In genomic region chr20:35697696-35698297, GRCh38 we compare ENCODE assay signal across 9 cellular contexts. TPM values are rescaled to one million over a fixed set of nuclear protein-coding genes. Genes with fewer than 3 reads are reported as not detected.
DNase-seq lines count a peak whose midpoint lies in the region; ATAC-seq, FAIRE-seq and TF ChIP-seq lines count a peak whose summit lies in the region.
"Had no signal": no experiment of that assay in that cellular context is flagged by ENCODE, and none has a peak within 500 bp of the region (broad histone marks: within the 10 kb centered on the region; RNA-seq: fewer than 3 reads in every experiment).

No MANE protein-coding gene starts in this region.

- H3K9ac ChIP-seq in keratinocyte (ENCODE audit: control insufficient read depth, extremely low read depth, insufficient read depth, low read length), result peak overlapping the region; percentile 98

- H3K4me2 ChIP-seq in keratinocyte (ENCODE audit: control insufficient read depth, extremely low read depth, insufficient read depth, low read depth, low read length), result peak overlapping the region; percentile 100

- H3K4me1 ChIP-seq in keratinocyte (ENCODE audit: control insufficient read depth, extremely low read depth, insufficient read depth, low read length) (peaks cover 17% of the 10 kb centered on the region), stomach (peaks cover 22 to 47% (median 34%) of the 10 kb centered on the region in 4 donors)

- no peak for TF ChIP-seq POLR2A in stomach (IDR thresholded peaks at IDR 0.05)

- H2AFZ ChIP-seq in keratinocyte (ENCODE audit: control insufficient read depth, low read length), result peak overlapping the region; percentile 84

- H3K79me2 ChIP-seq in keratinocyte (ENCODE audit: control insufficient read depth, insufficient read depth, low read length), result peaks cover 33% of the 10 kb centered on the region

- H3K27ac ChIP-seq in keratinocyte (ENCODE audit: control insufficient read depth, insufficient read depth, low read length) (no peak overlapping the region), stomach (peak overlapping the region in 1 of 5 donors; percentile 91)
- H3K27ac ChIP-seq: SJSA1 had no signal

- no peak for TF ChIP-seq EP300 in stomach (IDR thresholded peaks at IDR 0.05)

- dilution Hi-C loops in keratinocyte (cut with MboI; ENCODE audit: extremely low pct_ligation_motif_present, low sequenced_read_pairs), result no loop called here

- DNase-seq in activated CD8-positive, alpha-beta memory T cell treated with anti-CD3 and anti-CD28 coated beads for 24 hours, result peak; percentile 49
- DNase-seq in activated CD8-positive, alpha-beta memory T cell treated with anti-CD3 and anti-CD28 coated beads, Interleukin-2, amount 50 U/mL, for 4 hours, result no peak
- peak; percentile 45 for DNase-seq in activated CD8-positive, alpha-beta memory T cell treated with anti-CD3 and anti-CD28 coated beads, Interleukin-2, amount 50 U/mL, for 48 hours
- DNase-seq in keratinocyte (ENCODE audit: low read depth, low spot score) (no peak), stomach (peak; percentile 15), NCI-H226 (no peak), NCI-H1092 treated with DMSO at 0.1 percent for 48 hours (lab: John Stamatoyannopoulos, UW) (no peak)

- ATAC-seq in GM19463 (IDR thresholded peaks at IDR 0.05; ENCODE audit: unreplicated experiment), result no peak

- H3K36me3 ChIP-seq in keratinocyte (ENCODE audit: control insufficient read depth in 2 of 2, extremely low read depth in 1 of 2, insufficient read depth in 2 of 2, low read length in 2 of 2) (peaks cover 13 to 14% of the 10 kb centered on the region in 2 experiments), stomach (peaks cover 13 to 59% (median 55%) of the 10 kb centered on the region in 4 donors)

- H3K27me3 ChIP-seq in keratinocyte (ENCODE audit: control insufficient read depth, extremely low read depth, insufficient read depth, low read length), result no peaks in the 10 kb centered on the region
- H3K27me3 ChIP-seq in stomach, result no peaks in the 10 kb centered on the region
- H3K27me3 ChIP-seq: SJSA1 had no signal

- intact Hi-C loops in stomach (cut with DNase I; ENCODE audit: low total_unique reads), result no loop called here

- no peaks in the 10 kb centered on the region for H3K9me3 ChIP-seq in keratinocyte (ENCODE audit: control insufficient read depth, low read depth, low read length)
- no peaks in the 10 kb centered on the region for H3K9me3 ChIP-seq in stomach
- H3K9me3 ChIP-seq: SJSA1 had no signal

- TF ChIP-seq CTCF in keratinocyte (optimal IDR thresholded peaks at IDR 0.05 in 1 of 3, IDR thresholded peaks at IDR 0.05 in 1 of 3, conservative IDR thresholded peaks at IDR 0.05 in 1 of 3; ENCODE audit: extremely low read depth in 1 of 3, insufficient read depth in 2 of 3, low read length in 3 of 3) (no peak), stomach (IDR thresholded peaks at IDR 0.05) (no peak)

- no peaks in the 10 kb centered on the region for H4K20me1 ChIP-seq in keratinocyte (ENCODE audit: control insufficient read depth, extremely low read depth, insufficient read depth, low read length)

- no peak for FAIRE-seq in keratinocyte (lab: Jason Lieb, UNC)

- H3K4me3 ChIP-seq in keratinocyte (ENCODE audit: control insufficient read depth in 2 of 3, extremely low read depth in 1 of 3, insufficient read depth in 2 of 3, low read depth in 1 of 3, low read length in 3 of 3) (peak overlapping the region; percentile 78 to 90 (median 84)), stomach (peak overlapping the region; percentile 85 to 93 (median 88))

- H3K9me1 ChIP-seq in keratinocyte (ENCODE audit: control insufficient read depth, extremely low read depth, insufficient read depth, low read length), result no peaks in the 10 kb centered on the region

- 59 to 75% (median 68%) methylated on average over 9 of the region's 9 CpGs for WGBS in stomach, 5 donors

RNA-seq across cellular contexts. Expression of gene NFS1, which starts 1.4 kb away (rescaled TPM):
- polyA plus RNA-seq in keratinocyte, result 38.9 to 42.4 TPM (median 39.6 TPM) in 3 replicates
- polyA plus RNA-seq in keratinocyte (2011; ENCODE audit: low read depth), result 5.7 TPM
- polyA plus RNA-seq in keratinocyte (2011; cell fraction: cytosol; rRNA removed), result 44.6 and 44.8 TPM in 2 replicates
- polyA plus RNA-seq in keratinocyte (2011; cell fraction: nucleus; rRNA removed), result 46.2 and 61.7 TPM in 2 replicates
- polyA plus RNA-seq in keratinocyte (2012; ENCODE audit: low replicate concordance), result 19.7 and 25.5 TPM in 2 replicates
- polyA minus RNA-seq in keratinocyte, result 16.9 to 29.3 TPM (median 27.4 TPM) in 3 replicates
- 17.6 TPM for polyA minus RNA-seq in keratinocyte (2011; cell fraction: cytosol; rRNA and poly(A)+ RNA removed)
- 17.2 and 25.4 TPM in 2 replicates for polyA minus RNA-seq in keratinocyte (2011; cell fraction: nucleus; rRNA and poly(A)+ RNA removed)
- total RNA-seq in stomach, result 10 to 100 TPM in 4 of 5 donors, under 1 TPM in 1; 0.58 to 54.2 (median 25.4) TPM
- 10 to 100 TPM; 22.0 to 27.6 (median 22.8) TPM for polyA plus RNA-seq in stomach

RNA-seq across cellular contexts. Expression of gene ROMO1, which starts 1.4 kb away (rescaled TPM):
- polyA plus RNA-seq in keratinocyte (195 to 348 TPM (median 302 TPM) in 3 replicates), stomach (100 to 1,000 TPM; 462 to 651 (median 513) TPM)
- polyA plus RNA-seq in keratinocyte (2011; ENCODE audit: low read depth), result 51.5 TPM
- 199 and 547 TPM in 2 replicates for polyA plus RNA-seq in keratinocyte (2011; cell fraction: cytosol; rRNA removed)
- polyA plus RNA-seq in keratinocyte (2011; cell fraction: nucleus; rRNA removed), result 135 and 162 TPM in 2 replicates
- polyA plus RNA-seq in keratinocyte (2012; ENCODE audit: low replicate concordance), result 374 and 403 TPM in 2 replicates
- 26.7 to 84.6 TPM (median 43.0 TPM) in 3 replicates for polyA minus RNA-seq in keratinocyte
- polyA minus RNA-seq in keratinocyte (2011; cell fraction: cytosol; rRNA and poly(A)+ RNA removed), result 147 TPM
- 25.5 and 29.6 TPM in 2 replicates for polyA minus RNA-seq in keratinocyte (2011; cell fraction: nucleus; rRNA and poly(A)+ RNA removed)
- total RNA-seq in stomach, result 100 to 1,000 TPM; 101 to 629 (median 179) TPM

RNA-seq across cellular contexts. Expression of gene CPNE1, which starts 33.1 kb away (rescaled TPM):
- polyA plus RNA-seq in keratinocyte (95.3 to 171 TPM (median 111 TPM) in 3 replicates), stomach (100 to 1,000 TPM in 2 of 3 donors, 10 to 100 TPM in 1; 83.6 to 137 (median 117) TPM)
- 79.5 TPM for polyA plus RNA-seq in keratinocyte (2011; ENCODE audit: low read depth)
- polyA plus RNA-seq in keratinocyte (2011; cell fraction: cytosol; rRNA removed), result 77.6 and 105 TPM in 2 replicates
- polyA plus RNA-seq in keratinocyte (2011; cell fraction: nucleus; rRNA removed), result 251 and 299 TPM in 2 replicates
- 167 and 182 TPM in 2 replicates for polyA plus RNA-seq in keratinocyte (2012; ENCODE audit: low replicate concordance)
- polyA minus RNA-seq in keratinocyte, result 108 to 183 TPM (median 140 TPM) in 3 replicates
- polyA minus RNA-seq in keratinocyte (2011; cell fraction: cytosol; rRNA and poly(A)+ RNA removed), result 135 TPM
- 94.5 and 110 TPM in 2 replicates for polyA minus RNA-seq in keratinocyte (2011; cell fraction: nucleus; rRNA and poly(A)+ RNA removed)
- 100 to 1,000 TPM in 2 of 5 donors, 10 to 100 TPM in 3; 67.9 to 172 (median 98.0) TPM for total RNA-seq in stomach

RNA-seq across cellular contexts. Expression of gene RBM12, which starts 33.1 kb away (rescaled TPM):
- polyA plus RNA-seq in keratinocyte, result 79.6 to 105 TPM (median 98.9 TPM) in 3 replicates
- polyA plus RNA-seq in keratinocyte (2011; ENCODE audit: low read depth), result 25.1 TPM
- polyA plus RNA-seq in keratinocyte (2011; cell fraction: cytosol; rRNA removed), result 43.4 and 60.6 TPM in 2 replicates
- 116 and 136 TPM in 2 replicates for polyA plus RNA-seq in keratinocyte (2011; cell fraction: nucleus; rRNA removed)
- 22.6 and 55.7 TPM in 2 replicates for polyA plus RNA-seq in keratinocyte (2012; ENCODE audit: low replicate concordance)
- 128 to 175 TPM (median 135 TPM) in 3 replicates for polyA minus RNA-seq in keratinocyte
- polyA minus RNA-seq in keratinocyte (2011; cell fraction: cytosol; rRNA and poly(A)+ RNA removed), result 28.8 TPM
- polyA minus RNA-seq in keratinocyte (2011; cell fraction: nucleus; rRNA and poly(A)+ RNA removed), result 44.2 and 113 TPM in 2 replicates
- total RNA-seq in stomach, result 100 to 1,000 TPM in 1 of 5 donors, 10 to 100 TPM in 4; 16.2 to 147 (median 47.7) TPM
- polyA plus RNA-seq in stomach, result 10 to 100 TPM in 1 of 3 donors, 1 to 10 TPM in 2; 7.9 to 13.3 (median 9.6) TPM

RNA-seq across cellular contexts. Expression of gene RBM39, which starts 44.3 kb away (rescaled TPM):
- polyA plus RNA-seq in keratinocyte, result 37.4 to 146 TPM (median 139 TPM) in 3 replicates
- polyA plus RNA-seq in keratinocyte (2011; ENCODE audit: low read depth), result 675 TPM
- 31.9 and 57.7 TPM in 2 replicates for polyA plus RNA-seq in keratinocyte (2011; cell fraction: cytosol; rRNA removed)
- polyA plus RNA-seq in keratinocyte (2011; cell fraction: nucleus; rRNA removed), result 278 and 326 TPM in 2 replicates
- polyA plus RNA-seq in keratinocyte (2012; ENCODE audit: low replicate concordance), result 116 and 255 TPM in 2 replicates
- 55.9 to 170 TPM (median 84.2 TPM) in 3 replicates for polyA minus RNA-seq in keratinocyte
- 38.6 TPM for polyA minus RNA-seq in keratinocyte (2011; cell fraction: cytosol; rRNA and poly(A)+ RNA removed)
- 128 and 215 TPM in 2 replicates for polyA minus RNA-seq in keratinocyte (2011; cell fraction: nucleus; rRNA and poly(A)+ RNA removed)
- 100 to 1,000 TPM; 358 to 770 (median 579) TPM for total RNA-seq in stomach
- 100 to 1,000 TPM in 2 of 3 donors, 10 to 100 TPM in 1; 93.3 to 273 (median 119) TPM for polyA plus RNA-seq in stomach

Comparison
In these comparisons a context has a peak if more than half of its experiments do, and no peak if none do; other contexts are left out.
1. DNase-seq: peak in activated CD8-positive, alpha-beta memory T cell treated with anti-CD3 and anti-CD28 coated beads for 24 hours (single experiment), activated CD8-positive, alpha-beta memory T cell treated with anti-CD3 and anti-CD28 coated beads, Interleukin-2, amount 50 U/mL, for 48 hours (single experiment) and stomach (single experiment); none in activated CD8-positive, alpha-beta memory T cell treated with anti-CD3 and anti-CD28 coated beads, Interleukin-2, amount 50 U/mL, for 4 hours (single experiment), keratinocyte (single experiment), NCI-H226 (single experiment) and NCI-H1092 treated with DMSO at 0.1 percent for 48 hours (single experiment).